28 cellular contexts compared by ENCODE assay signal in genomic region chr6:97572943-97573342, GRCh38.
"Had no signal": no experiment of that assay in that cellular context is flagged by ENCODE, and none has a peak within 500 bp of the region (broad histone marks: within the 10 kb centered on the region; RNA-seq: fewer than 3 reads in every experiment).

No MANE protein-coding gene starts in this region.

- H3K36me3 ChIP-seq: brain microvascular endothelial cell, lower lobe of right lung, neural progenitor cell, spleen, thoracic aorta, uterus had no signal

- H3K27ac ChIP-seq: brain microvascular endothelial cell, lower lobe of right lung, neural progenitor cell, spleen, thoracic aorta, uterus had no signal

- FAIRE-seq: astrocyte, endothelial cell of umbilical vein had no signal

- H3K27me3 Mint-ChIP-seq: activated CD4-positive, alpha-beta memory T cell treated with anti-CD3 and anti-CD28 coated beads, Interleukin-2, amount 10 ng/mL, durations not matched to agents 7 days and 5 days; activated CD4-positive, alpha-beta T cell treated with anti-CD3 and anti-CD28 coated beads, Interleukin-2, amount 10 ng/mL, durations not matched to agents 7 days and 5 days; activated T-cell treated with anti-CD3 and anti-CD28 coated beads, Interleukin-2, amount 50 U/mL, for 24 hours had no signal

- H3K4me3 Mint-ChIP-seq: activated CD4-positive, alpha-beta memory T cell treated with anti-CD3 and anti-CD28 coated beads, Interleukin-2, amount 10 ng/mL, durations not matched to agents 7 days and 5 days; activated CD4-positive, alpha-beta T cell treated with anti-CD3 and anti-CD28 coated beads, Interleukin-2, amount 10 ng/mL, durations not matched to agents 7 days and 5 days; activated T-cell treated with anti-CD3 and anti-CD28 coated beads, Interleukin-2, amount 50 U/mL, for 24 hours; natural killer cell; neural progenitor cell; WTC11 had no signal

- H2AFZ ChIP-seq: neural progenitor cell had no signal

- H3K4me3 ChIP-seq: lower lobe of right lung, neural progenitor cell, spleen, thoracic aorta, uterus had no signal

- H3K27ac Mint-ChIP-seq: activated CD4-positive, alpha-beta memory T cell treated with anti-CD3 and anti-CD28 coated beads, Interleukin-2, amount 10 ng/mL, durations not matched to agents 7 days and 5 days; activated CD4-positive, alpha-beta T cell treated with anti-CD3 and anti-CD28 coated beads, Interleukin-2, amount 10 ng/mL, durations not matched to agents 7 days and 5 days; activated T-cell treated with anti-CD3 and anti-CD28 coated beads, Interleukin-2, amount 50 U/mL, for 24 hours; natural killer cell; neural progenitor cell; WTC11 had no signal

- H3K27me3 ChIP-seq: brain microvascular endothelial cell, neural progenitor cell, spleen, uterus had no signal

- H3K9ac ChIP-seq: neural progenitor cell had no signal

- H3K4me2 ChIP-seq: neural progenitor cell had no signal

- H3K9me3 ChIP-seq: lower lobe of right lung, spleen, thoracic aorta, uterus had no signal

- ATAC-seq: esophagus mucosa, left lobe of liver, lower lobe of right lung, natural killer cell, right cardiac atrium, WTC11 had no signal

- DNase-seq: activated CD4-positive, alpha-beta memory T cell treated with anti-CD3 and anti-CD28 coated beads, Interleukin-2, amount 10 ng/mL, durations not matched to agents 7 days and 5 days; activated CD4-positive, alpha-beta T cell treated with anti-CD3 and anti-CD28 coated beads for 1 hour; activated CD4-positive, alpha-beta T cell treated with anti-CD3 and anti-CD28 coated beads, Interleukin-2, amount 10 ng/mL, durations not matched to agents 7 days and 5 days; activated CD8-positive, alpha-beta memory T cell treated with anti-CD3 and anti-CD28 coated beads, Interleukin-2, amount 50 U/mL, for 48 hours; activated gamma-delta T cell; activated naive CD4-positive, alpha-beta T cell treated with anti-CD3 and anti-CD28 coated beads, Interleukin-2, amount 50 U/mL, for 16 hours; activated T-cell treated with anti-CD3 and anti-CD28 coated beads, Interleukin-2, amount 50 U/mL, for 24 hours; amniotic stem cell; brain microvascular endothelial cell; central memory CD4-positive, alpha-beta T cell; foreskin fibroblast; kidney glomerular epithelial cell; lower lobe of right lung; mesenchymal stem cell; natural killer cell; posterior cingulate gyrus; right cardiac atrium; spleen; stimulated activated naive CD4-positive, alpha-beta T cell treated with Interleukin-2 at 50 U/mL for 16 hours; trophoblast cell; uterus had no signal

- H3K4me1 Mint-ChIP-seq: activated CD4-positive, alpha-beta memory T cell treated with anti-CD3 and anti-CD28 coated beads, Interleukin-2, amount 10 ng/mL, durations not matched to agents 7 days and 5 days; activated CD4-positive, alpha-beta T cell treated with anti-CD3 and anti-CD28 coated beads, Interleukin-2, amount 10 ng/mL, durations not matched to agents 7 days and 5 days; natural killer cell; neural progenitor cell had no signal

- H3K9me3 Mint-ChIP-seq: activated CD4-positive, alpha-beta memory T cell treated with anti-CD3 and anti-CD28 coated beads, Interleukin-2, amount 10 ng/mL, durations not matched to agents 7 days and 5 days; activated CD4-positive, alpha-beta T cell treated with anti-CD3 and anti-CD28 coated beads, Interleukin-2, amount 10 ng/mL, durations not matched to agents 7 days and 5 days; neural progenitor cell; WTC11 had no signal

- H3K4me1 ChIP-seq: lower lobe of right lung, neural progenitor cell, spleen, uterus had no signal
